8 cellular contexts compared by ENCODE assay signal in genomic region chr10:6114758-6115410, GRCh38. TPM values are rescaled to one million over a fixed set of nuclear protein-coding genes. Genes with fewer than 3 reads are reported as not detected.
DNase-seq lines count a peak whose midpoint lies in the region; ATAC-seq and TF ChIP-seq lines count a peak whose summit lies in the region.

No MANE protein-coding gene starts in this region.

- H3K27me3 Mint-ChIP-seq in activated T-cell treated with anti-CD3 and anti-CD28 coated beads, Interleukin-2, amount 50 U/mL, for 72 hours (ENCODE audit: low read depth) = no peaks in the 10 kb centered on the region
- H3K27me3 Mint-ChIP-seq in activated T-helper 17 cell treated with anti-CD3 and anti-CD28 coated beads, Interleukin-2, amount 50 U/mL, for 72 hours = no peaks in the 10 kb centered on the region
- no peaks in the 10 kb centered on the region for H3K27me3 Mint-ChIP-seq in stimulated activated naive CD8-positive, alpha-beta T cell treated with anti-CD3 and anti-CD28 coated beads, Interleukin-15, amount 100 ng/mL, for 72 hours
- peaks cover 2% of the 10 kb centered on the region for H3K27me3 Mint-ChIP-seq in glutamatergic neuron (ENCODE audit: unreplicated experiment)

- peak overlapping the region in 1 of 2 donors; percentile 49 for H3K4me3 Mint-ChIP-seq in activated T-cell treated with anti-CD3 and anti-CD28 coated beads, Interleukin-2, amount 50 U/mL, for 72 hours
- peak overlapping the region; percentile 19 for H3K4me3 Mint-ChIP-seq in activated T-helper 17 cell treated with anti-CD3 and anti-CD28 coated beads, Interleukin-2, amount 50 U/mL, for 72 hours
- H3K4me3 Mint-ChIP-seq in stimulated activated naive CD8-positive, alpha-beta T cell treated with anti-CD3 and anti-CD28 coated beads, Interleukin-15, amount 100 ng/mL, for 72 hours = no peak overlapping the region
- H3K4me3 Mint-ChIP-seq in glutamatergic neuron (ENCODE audit: unreplicated experiment) = no peak overlapping the region

- H3K4me1 Mint-ChIP-seq in activated T-cell treated with anti-CD3 and anti-CD28 coated beads, Interleukin-2, amount 50 U/mL, for 72 hours (ENCODE audit: low read depth) = peaks cover 39% of the 10 kb centered on the region
- peaks cover 44% of the 10 kb centered on the region for H3K4me1 Mint-ChIP-seq in activated T-helper 17 cell treated with anti-CD3 and anti-CD28 coated beads, Interleukin-2, amount 50 U/mL, for 72 hours
- H3K4me1 Mint-ChIP-seq in stimulated activated naive CD8-positive, alpha-beta T cell treated with anti-CD3 and anti-CD28 coated beads, Interleukin-15, amount 100 ng/mL, for 72 hours = peaks cover 30% of the 10 kb centered on the region
- H3K4me1 Mint-ChIP-seq in glutamatergic neuron (ENCODE audit: low read depth, unreplicated experiment) = peaks cover 9% of the 10 kb centered on the region

- H3K9me3 Mint-ChIP-seq in activated T-cell treated with anti-CD3 and anti-CD28 coated beads, Interleukin-2, amount 50 U/mL, for 72 hours = no peaks in the 10 kb centered on the region
- H3K9me3 Mint-ChIP-seq in activated T-helper 17 cell treated with anti-CD3 and anti-CD28 coated beads, Interleukin-2, amount 50 U/mL, for 72 hours = no peaks in the 10 kb centered on the region
- no peaks in the 10 kb centered on the region for H3K9me3 Mint-ChIP-seq in stimulated activated naive CD8-positive, alpha-beta T cell treated with anti-CD3 and anti-CD28 coated beads, Interleukin-15, amount 100 ng/mL, for 72 hours
- H3K9me3 Mint-ChIP-seq in glutamatergic neuron (ENCODE audit: unreplicated experiment) = peaks cover 7% of the 10 kb centered on the region

- no peak for TF ChIP-seq CTCF in glutamatergic neuron (IDR thresholded peaks at IDR 0.05; ENCODE audit: partially characterized antibody, unreplicated experiment)

- peaks cover 14 to 37% of the 10 kb centered on the region in 2 donors for H3K36me3 Mint-ChIP-seq in activated T-cell treated with anti-CD3 and anti-CD28 coated beads, Interleukin-2, amount 50 U/mL, for 72 hours (ENCODE audit: insufficient read depth in 2 of 2)
- H3K36me3 Mint-ChIP-seq in activated T-helper 17 cell treated with anti-CD3 and anti-CD28 coated beads, Interleukin-2, amount 50 U/mL, for 72 hours (ENCODE audit: low read depth) = peaks cover 71% of the 10 kb centered on the region
- no peaks in the 10 kb centered on the region for H3K36me3 Mint-ChIP-seq in glutamatergic neuron (ENCODE audit: unreplicated experiment)

- peak; percentile 43 to 53 for ATAC-seq in activated T-cell treated with anti-CD3 and anti-CD28 coated beads, Interleukin-2, amount 50 U/mL, for 72 hours (replicated peaks in 1 of 2)
- ATAC-seq in activated T-helper 17 cell treated with anti-CD3 and anti-CD28 coated beads, Interleukin-2, amount 50 U/mL, for 72 hours (replicated peaks) = peak; percentile 44
- no peak for ATAC-seq in stimulated activated naive CD8-positive, alpha-beta T cell treated with anti-CD3 and anti-CD28 coated beads, Interleukin-15, amount 100 ng/mL, for 72 hours
- no peak for ATAC-seq in HG03342 (IDR thresholded peaks at IDR 0.05; ENCODE audit: unreplicated experiment)

- peak overlapping the region; percentile 81 for H3K27ac Mint-ChIP-seq in activated T-cell treated with anti-CD3 and anti-CD28 coated beads, Interleukin-2, amount 50 U/mL, for 72 hours
- H3K27ac Mint-ChIP-seq in activated T-helper 17 cell treated with anti-CD3 and anti-CD28 coated beads, Interleukin-2, amount 50 U/mL, for 72 hours = peak overlapping the region; percentile 73
- H3K27ac Mint-ChIP-seq in stimulated activated naive CD8-positive, alpha-beta T cell treated with anti-CD3 and anti-CD28 coated beads, Interleukin-15, amount 100 ng/mL, for 72 hours = peak overlapping the region in 1 of 2 donors; percentile 3
- H3K27ac Mint-ChIP-seq in glutamatergic neuron (ENCODE audit: unreplicated experiment) = no peak overlapping the region

- no peak for DNase-seq in activated T-cell treated with anti-CD3 and anti-CD28 coated beads, Interleukin-2, amount 50 U/mL, for 72 hours
- no peak for DNase-seq in activated T-cell treated with anti-CD3 and anti-CD28 coated beads, Interleukin-2, amount 50 U/mL, for 1 hour
- DNase-seq in globus pallidus (ENCODE audit: low spot score) = peak; percentile 81
- peak; percentile 86 for DNase-seq in superior temporal gyrus (ENCODE audit: extremely low spot score)
- no peak for DNase-seq in stimulated activated naive CD8-positive, alpha-beta T cell treated with anti-CD3 and anti-CD28 coated beads, Interleukin-15, amount 100 ng/mL, for 72 hours
- no peak for DNase-seq in glutamatergic neuron

RNA-seq across cellular contexts. Expression of gene RBM17, which starts 26.1 kb away (rescaled TPM):
- 100 to 1,000 TPM; 156 to 200 TPM for total RNA-seq in activated T-cell treated with anti-CD3 and anti-CD28 coated beads, Interleukin-2, amount 50 U/mL, for 72 hours
- 100 to 1,000 TPM; 157 to 253 TPM for total RNA-seq in activated T-helper 17 cell treated with anti-CD3 and anti-CD28 coated beads, Interleukin-2, amount 50 U/mL, for 72 hours
- total RNA-seq in glutamatergic neuron (ENCODE audit: unreplicated experiment) = 171 TPM

RNA-seq across cellular contexts. Expression of gene IL2RA, which starts 52.7 kb away (rescaled TPM):
- 1,000 to 10,000 TPM in 1 of 2 donors, 100 to 1,000 TPM in 1; 848 to 1,110 TPM for total RNA-seq in activated T-cell treated with anti-CD3 and anti-CD28 coated beads, Interleukin-2, amount 50 U/mL, for 72 hours
- 1,000 to 10,000 TPM; 1,342 to 1,348 TPM for total RNA-seq in activated T-helper 17 cell treated with anti-CD3 and anti-CD28 coated beads, Interleukin-2, amount 50 U/mL, for 72 hours
- total RNA-seq in glutamatergic neuron (ENCODE audit: unreplicated experiment) = not detected

Comparison
In these comparisons a context has a peak if more than half of its experiments do, and no peak if none do; other contexts are left out.
1. ATAC-seq: peak in activated T-cell treated with anti-CD3 and anti-CD28 coated beads, Interleukin-2, amount 50 U/mL, for 72 hours (2 of 2) and activated T-helper 17 cell treated with anti-CD3 and anti-CD28 coated beads, Interleukin-2, amount 50 U/mL, for 72 hours (single experiment); none in stimulated activated naive CD8-positive, alpha-beta T cell treated with anti-CD3 and anti-CD28 coated beads, Interleukin-15, amount 100 ng/mL, for 72 hours (single experiment) and HG03342 (single experiment).
2. DNase-seq: peak in globus pallidus (single experiment) and superior temporal gyrus (single experiment); none in activated T-cell treated with anti-CD3 and anti-CD28 coated beads, Interleukin-2, amount 50 U/mL, for 72 hours (0 of 2), activated T-cell treated with anti-CD3 and anti-CD28 coated beads, Interleukin-2, amount 50 U/mL, for 1 hour (single experiment), stimulated activated naive CD8-positive, alpha-beta T cell treated with anti-CD3 and anti-CD28 coated beads, Interleukin-15, amount 100 ng/mL, for 72 hours (0 of 2) and glutamatergic neuron (single experiment).
3. RNA of gene IL2RA, which starts 52.7 kb away (total RNA-seq): 1,342 to 1,348 TPM in activated T-helper 17 cell treated with anti-CD3 and anti-CD28 coated beads, Interleukin-2, amount 50 U/mL, for 72 hours and 848 to 1,110 TPM in activated T-cell treated with anti-CD3 and anti-CD28 coated beads, Interleukin-2, amount 50 U/mL, for 72 hours; not detected in glutamatergic neuron (single experiment); every median in the first group is over 100 times any median in the second.